ENCODE assay signal across 8 cellular contexts in the genomic region with DNA sequence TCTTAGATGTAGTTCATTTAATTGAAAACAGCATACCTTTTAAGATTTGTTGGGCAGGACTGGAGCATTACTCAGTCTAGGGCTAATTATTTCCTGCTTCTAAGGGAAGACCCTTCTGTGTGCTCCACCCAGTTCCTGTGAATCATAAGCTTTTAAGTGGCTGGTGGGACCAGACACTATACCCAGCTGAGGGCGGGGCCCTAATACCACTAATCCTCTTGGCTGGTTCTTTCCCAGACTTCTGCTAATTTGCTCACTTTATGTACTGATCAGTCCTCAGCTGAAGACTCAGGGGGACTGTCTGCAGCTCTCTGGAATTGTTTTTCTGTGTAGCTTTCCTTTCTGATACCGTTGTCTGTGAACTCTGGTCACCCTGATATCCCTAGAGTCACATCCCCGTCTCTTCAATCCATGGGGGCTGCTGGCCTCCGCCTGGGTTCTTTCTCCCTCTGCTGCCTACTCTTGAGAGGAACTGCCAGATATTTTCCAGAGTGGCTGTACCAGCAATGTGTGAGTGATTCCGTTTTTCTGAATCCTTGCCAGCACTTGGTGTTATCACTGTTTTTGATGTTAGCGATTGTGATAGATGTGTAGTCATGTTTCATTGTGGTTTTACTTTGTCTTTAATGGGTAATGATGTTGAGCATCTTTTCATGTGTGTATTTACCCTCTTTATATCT. TPM values are rescaled to one million over a fixed set of nuclear protein-coding genes. Genes with fewer than 3 reads are reported as not detected.
DNase-seq lines count a peak whose midpoint lies in the region; ATAC-seq, FAIRE-seq and TF ChIP-seq lines count a peak whose summit lies in the region.

No MANE protein-coding gene starts in this region.

- no peak for ATAC-seq in left lobe of liver
- no peak for ATAC-seq in GM21447 (IDR thresholded peaks at IDR 0.05; ENCODE audit: unreplicated experiment)
- ATAC-seq in GM18861 (IDR thresholded peaks at IDR 0.05; ENCODE audit: unreplicated experiment), result no peak

- peaks cover 46% of the 10 kb centered on the region for H3K36me3 Mint-ChIP-seq in T-helper 2 cell treated with Interferon-gamma antibody and Interleukin-4, amounts not matched to agents 5 μg/mL and 100 μg/mL, for 36 hours (ENCODE audit: low read depth)
- H3K36me3 Mint-ChIP-seq in mesothelial cell of epicardium, result peaks cover 45% of the 10 kb centered on the region

- peaks cover 16% of the 10 kb centered on the region for H3K4me1 Mint-ChIP-seq in T-helper 2 cell treated with Interferon-gamma antibody and Interleukin-4, amounts not matched to agents 5 μg/mL and 100 μg/mL, for 36 hours (ENCODE audit: low read depth)
- H3K4me1 Mint-ChIP-seq in mesothelial cell of epicardium, result peaks cover 10% of the 10 kb centered on the region

- no peaks in the 10 kb centered on the region for H3K9me3 Mint-ChIP-seq in T-helper 2 cell treated with Interferon-gamma antibody and Interleukin-4, amounts not matched to agents 5 μg/mL and 100 μg/mL, for 36 hours
- H3K9me3 Mint-ChIP-seq in mesothelial cell of epicardium, result peaks cover 7% of the 10 kb centered on the region

- peak; percentile 89 for DNase-seq in HTR-8/SVneo (ENCODE audit: insufficient read length, low spot score)
- DNase-seq in T-helper 2 cell treated with Interferon-gamma antibody and Interleukin-4, amounts not matched to agents 5 μg/mL and 100 μg/mL, for 36 hours (ENCODE audit: low spot score), result peak; percentile 12
- DNase-seq in astrocyte of the spinal cord (ENCODE audit: low read depth, low spot score), result peak; percentile 72
- DNase-seq in mesothelial cell of epicardium (ENCODE audit: low spot score in 2 of 2, unreplicated experiment in 2 of 2), result no peak
- no peak for DNase-seq in left lobe of liver (ENCODE audit: low spot score)
- DNase-seq in NCI-H1048 (lab: John Stamatoyannopoulos, UW), result no peak

- H3K4me3 ChIP-seq in astrocyte of the spinal cord (ENCODE audit: low read depth, low read length), result no peak overlapping the region

- no peaks in the 10 kb centered on the region for H3K27me3 Mint-ChIP-seq in T-helper 2 cell treated with Interferon-gamma antibody and Interleukin-4, amounts not matched to agents 5 μg/mL and 100 μg/mL, for 36 hours (ENCODE audit: low read depth)
- H3K27me3 Mint-ChIP-seq in mesothelial cell of epicardium (ENCODE audit: low read depth), result no peaks in the 10 kb centered on the region

- FAIRE-seq in HTR-8/SVneo (lab: Jason Lieb, UNC), result peak; percentile 74

- in situ Hi-C loops in astrocyte of the spinal cord (cut with HindIII; ENCODE audit: low sequenced_read_pairs), result no loop called here

- H3K27ac Mint-ChIP-seq in T-helper 2 cell treated with Interferon-gamma antibody and Interleukin-4, amounts not matched to agents 5 μg/mL and 100 μg/mL, for 36 hours, result peak overlapping the region; percentile 82
- H3K27ac Mint-ChIP-seq in mesothelial cell of epicardium, result peak overlapping the region; percentile 77

- TF ChIP-seq CTCF in astrocyte of the spinal cord (IDR thresholded peaks at IDR 0.05; ENCODE audit: low read depth, low read length) (no peak), mesothelial cell of epicardium (IDR thresholded peaks at IDR 0.05; ENCODE audit: unreplicated experiment) (no peak)

- H3K4me3 Mint-ChIP-seq in T-helper 2 cell treated with Interferon-gamma antibody and Interleukin-4, amounts not matched to agents 5 μg/mL and 100 μg/mL, for 36 hours, result peak overlapping the region; percentile 70
- H3K4me3 Mint-ChIP-seq in mesothelial cell of epicardium, result no peak overlapping the region

RNA-seq across cellular contexts. Expression of gene MFSD11, which starts 35.1 kb away (rescaled TPM):
- total RNA-seq in mesothelial cell of epicardium (34.4 to 39.7 TPM (median 34.7 TPM) in 3 replicates), left lobe of liver (13.4 TPM)

RNA-seq across cellular contexts. Expression of gene SRSF2, which starts 35.9 kb away (rescaled TPM):
- 229 to 239 TPM (median 231 TPM) in 3 replicates for total RNA-seq in mesothelial cell of epicardium
- total RNA-seq in left lobe of liver, result 78.1 TPM

RNA-seq across cellular contexts. Expression of gene METTL23, which starts 46.3 kb away (rescaled TPM):
- total RNA-seq in mesothelial cell of epicardium, result 22.0 to 25.6 TPM (median 22.1 TPM) in 3 replicates
- total RNA-seq in left lobe of liver, result 17.5 TPM

RNA-seq across cellular contexts. Expression of gene JMJD6, which starts 46.6 kb away (rescaled TPM):
- total RNA-seq in mesothelial cell of epicardium, result 15.2 to 17.4 TPM (median 15.7 TPM) in 3 replicates
- 11.3 TPM for total RNA-seq in left lobe of liver

Comparison
In these comparisons a context has a peak if more than half of its experiments do, and no peak if none do; other contexts are left out.
1. DNase-seq: peak in HTR-8/SVneo (single experiment), T-helper 2 cell treated with Interferon-gamma antibody and Interleukin-4, amounts not matched to agents 5 μg/mL and 100 μg/mL, for 36 hours (single experiment) and astrocyte of the spinal cord (single experiment); none in mesothelial cell of epicardium (0 of 2), left lobe of liver (single experiment) and NCI-H1048 (single experiment).